1 cellular context compared by ENCODE assay signal in genomic region chr1:231841616-231842344, GRCh38.
TF ChIP-seq lines count a peak whose summit lies in the region.

No MANE protein-coding gene starts in this region.

TF ChIP-seq in HepG2, 621 proteins besides CTCF, POLR2A, EP300 and RAD21 (continued from another document and continues in another):
- TF ChIP-seq KDM3A (CRISPR knock-in tag; IDR thresholded peaks at IDR 0.05; ENCODE audit: low read depth) (no peak), MIXL1 (CRISPR knock-in tag; IDR thresholded peaks at IDR 0.05) (no peak), ZSCAN12 (CRISPR knock-in tag; IDR thresholded peaks at IDR 0.05) (no peak), BRD4 (CRISPR knock-in tag; IDR thresholded peaks at IDR 0.05) (no peak), NFYB (CRISPR knock-in tag; IDR thresholded peaks at IDR 0.05) (no peak), EZH2 (conservative IDR thresholded peaks at IDR 0.05; ENCODE audit: low read depth, low read length) (no peak), ZBTB21 (CRISPR knock-in tag; IDR thresholded peaks at IDR 0.05) (no peak), ZNF792 (CRISPR knock-in tag; IDR thresholded peaks at IDR 0.05) (no peak), ASH2L (IDR thresholded peaks at IDR 0.05; ENCODE audit: insufficient read length, low read depth, low read length) (peak; percentile 77), MAFF (IDR thresholded peaks at IDR 0.05; ENCODE audit: low read depth, low read length) (no peak), ZNF775 (CRISPR knock-in tag; IDR thresholded peaks at IDR 0.05; ENCODE audit: borderline replicate concordance) (no peak), DRAP1 (CRISPR knock-in tag; IDR thresholded peaks at IDR 0.05) (no peak), SNAPC5 (CRISPR knock-in tag; IDR thresholded peaks at IDR 0.05; ENCODE audit: borderline replicate concordance) (no peak), HMGA1 (CRISPR knock-in tag; conservative IDR thresholded peaks at IDR 0.05) (no peak), CSRNP1 (CRISPR knock-in tag; IDR thresholded peaks at IDR 0.05) (no peak), TRIM24 (CRISPR knock-in tag; IDR thresholded peaks at IDR 0.05) (no peak), ZNF563 (CRISPR knock-in tag; IDR thresholded peaks at IDR 0.05) (no peak), BCL6 (CRISPR knock-in tag; IDR thresholded peaks at IDR 0.05) (no peak), ZNF879 (CRISPR knock-in tag; IDR thresholded peaks at IDR 0.05) (no peak), ZFYVE20 (CRISPR knock-in tag; IDR thresholded peaks at IDR 0.05; ENCODE audit: borderline replicate concordance, low read depth) (no peak), TEAD3 (CRISPR knock-in tag; optimal IDR thresholded peaks at IDR 0.05; ENCODE audit: borderline replicate concordance) (peak; percentile 68), ATF3 (CRISPR knock-in tag; IDR thresholded peaks at IDR 0.05) (peak; percentile 83), GTF2F1 (IDR thresholded peaks at IDR 0.05; ENCODE audit: low read length) (no peak), ZNF652 (CRISPR knock-in tag; IDR thresholded peaks at IDR 0.05; ENCODE audit: borderline replicate concordance, low read depth) (no peak), CHCHD3 (CRISPR knock-in tag; IDR thresholded peaks at IDR 0.05) (no peak), ZNF564 (CRISPR knock-in tag; IDR thresholded peaks at IDR 0.05) (no peak), STAT5B (CRISPR knock-in tag; IDR thresholded peaks at IDR 0.05) (no peak), NR2C2 (CRISPR knock-in tag; IDR thresholded peaks at IDR 0.05; ENCODE audit: borderline replicate concordance) (no peak), RBM39 (IDR thresholded peaks at IDR 0.05; ENCODE audit: low read depth, low read length, poor library complexity, severe bottlenecking) (no peak), SUZ12 (IDR thresholded peaks at IDR 0.05; ENCODE audit: low read depth, low read length) (no peak), GRHL1 (CRISPR knock-in tag; conservative IDR thresholded peaks at IDR 0.05) (no peak), ZNF777 (CRISPR knock-in tag; IDR thresholded peaks at IDR 0.05) (no peak), EED (CRISPR knock-in tag; IDR thresholded peaks at IDR 0.05) (no peak), ZNF432 (CRISPR knock-in tag; IDR thresholded peaks at IDR 0.05; ENCODE audit: borderline replicate concordance) (no peak), CHD4 (IDR thresholded peaks at IDR 0.05; ENCODE audit: borderline replicate concordance, low read length) (no peak; the same call in 1 of the 2 replicates), SP1 (IDR thresholded peaks at IDR 0.05) (no peak), SP1 (CRISPR knock-in tag; IDR thresholded peaks at IDR 0.05) (no peak), CBX5 (CRISPR knock-in tag; IDR thresholded peaks at IDR 0.05; ENCODE audit: borderline replicate concordance) (0 out of 2 replicates have a peak, but pooled peaks have one; percentile 44), ZNF615 (CRISPR knock-in tag; IDR thresholded peaks at IDR 0.05; ENCODE audit: borderline replicate concordance) (no peak), SETDB1 (CRISPR knock-in tag; IDR thresholded peaks at IDR 0.05; ENCODE audit: borderline replicate concordance) (no peak)
- TF ChIP-seq, protein P1, sequence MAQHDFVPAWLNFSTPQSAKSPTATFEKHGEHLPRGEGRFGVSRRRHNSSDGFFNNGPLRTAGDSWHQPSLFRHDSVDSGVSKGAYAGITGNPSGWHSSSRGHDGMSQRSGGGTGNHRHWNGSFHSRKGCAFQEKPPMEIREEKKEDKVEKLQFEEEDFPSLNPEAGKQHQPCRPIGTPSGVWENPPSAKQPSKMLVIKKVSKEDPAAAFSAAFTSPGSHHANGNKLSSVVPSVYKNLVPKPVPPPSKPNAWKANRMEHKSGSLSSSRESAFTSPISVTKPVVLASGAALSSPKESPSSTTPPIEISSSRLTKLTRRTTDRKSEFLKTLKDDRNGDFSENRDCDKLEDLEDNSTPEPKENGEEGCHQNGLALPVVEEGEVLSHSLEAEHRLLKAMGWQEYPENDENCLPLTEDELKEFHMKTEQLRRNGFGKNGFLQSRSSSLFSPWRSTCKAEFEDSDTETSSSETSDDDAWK (CRISPR knock-in tag; IDR thresholded peaks at IDR 0.05) = no peak
- TF ChIP-seq, protein P2, sequence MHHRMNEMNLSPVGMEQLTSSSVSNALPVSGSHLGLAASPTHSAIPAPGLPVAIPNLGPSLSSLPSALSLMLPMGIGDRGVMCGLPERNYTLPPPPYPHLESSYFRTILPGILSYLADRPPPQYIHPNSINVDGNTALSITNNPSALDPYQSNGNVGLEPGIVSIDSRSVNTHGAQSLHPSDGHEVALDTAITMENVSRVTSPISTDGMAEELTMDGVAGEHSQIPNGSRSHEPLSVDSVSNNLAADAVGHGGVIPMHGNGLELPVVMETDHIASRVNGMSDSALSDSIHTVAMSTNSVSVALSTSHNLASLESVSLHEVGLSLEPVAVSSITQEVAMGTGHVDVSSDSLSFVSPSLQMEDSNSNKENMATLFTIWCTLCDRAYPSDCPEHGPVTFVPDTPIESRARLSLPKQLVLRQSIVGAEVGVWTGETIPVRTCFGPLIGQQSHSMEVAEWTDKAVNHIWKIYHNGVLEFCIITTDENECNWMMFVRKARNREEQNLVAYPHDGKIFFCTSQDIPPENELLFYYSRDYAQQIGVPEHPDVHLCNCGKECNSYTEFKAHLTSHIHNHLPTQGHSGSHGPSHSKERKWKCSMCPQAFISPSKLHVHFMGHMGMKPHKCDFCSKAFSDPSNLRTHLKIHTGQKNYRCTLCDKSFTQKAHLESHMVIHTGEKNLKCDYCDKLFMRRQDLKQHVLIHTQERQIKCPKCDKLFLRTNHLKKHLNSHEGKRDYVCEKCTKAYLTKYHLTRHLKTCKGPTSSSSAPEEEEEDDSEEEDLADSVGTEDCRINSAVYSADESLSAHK (CRISPR knock-in tag; IDR thresholded peaks at IDR 0.05; ENCODE audit: borderline replicate concordance) = no peak
- TF ChIP-seq, protein P3, sequence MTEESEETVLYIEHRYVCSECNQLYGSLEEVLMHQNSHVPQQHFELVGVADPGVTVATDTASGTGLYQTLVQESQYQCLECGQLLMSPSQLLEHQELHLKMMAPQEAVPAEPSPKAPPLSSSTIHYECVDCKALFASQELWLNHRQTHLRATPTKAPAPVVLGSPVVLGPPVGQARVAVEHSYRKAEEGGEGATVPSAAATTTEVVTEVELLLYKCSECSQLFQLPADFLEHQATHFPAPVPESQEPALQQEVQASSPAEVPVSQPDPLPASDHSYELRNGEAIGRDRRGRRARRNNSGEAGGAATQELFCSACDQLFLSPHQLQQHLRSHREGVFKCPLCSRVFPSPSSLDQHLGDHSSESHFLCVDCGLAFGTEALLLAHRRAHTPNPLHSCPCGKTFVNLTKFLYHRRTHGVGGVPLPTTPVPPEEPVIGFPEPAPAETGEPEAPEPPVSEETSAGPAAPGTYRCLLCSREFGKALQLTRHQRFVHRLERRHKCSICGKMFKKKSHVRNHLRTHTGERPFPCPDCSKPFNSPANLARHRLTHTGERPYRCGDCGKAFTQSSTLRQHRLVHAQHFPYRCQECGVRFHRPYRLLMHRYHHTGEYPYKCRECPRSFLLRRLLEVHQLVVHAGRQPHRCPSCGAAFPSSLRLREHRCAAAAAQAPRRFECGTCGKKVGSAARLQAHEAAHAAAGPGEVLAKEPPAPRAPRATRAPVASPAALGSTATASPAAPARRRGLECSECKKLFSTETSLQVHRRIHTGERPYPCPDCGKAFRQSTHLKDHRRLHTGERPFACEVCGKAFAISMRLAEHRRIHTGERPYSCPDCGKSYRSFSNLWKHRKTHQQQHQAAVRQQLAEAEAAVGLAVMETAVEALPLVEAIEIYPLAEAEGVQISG (CRISPR knock-in tag; IDR thresholded peaks at IDR 0.05) = no peak
- TF ChIP-seq, protein P4, sequence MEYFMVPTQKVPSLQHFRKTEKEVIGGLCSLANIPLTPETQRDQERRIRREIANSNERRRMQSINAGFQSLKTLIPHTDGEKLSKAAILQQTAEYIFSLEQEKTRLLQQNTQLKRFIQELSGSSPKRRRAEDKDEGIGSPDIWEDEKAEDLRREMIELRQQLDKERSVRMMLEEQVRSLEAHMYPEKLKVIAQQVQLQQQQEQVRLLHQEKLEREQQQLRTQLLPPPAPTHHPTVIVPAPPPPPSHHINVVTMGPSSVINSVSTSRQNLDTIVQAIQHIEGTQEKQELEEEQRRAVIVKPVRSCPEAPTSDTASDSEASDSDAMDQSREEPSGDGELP (IDR thresholded peaks at IDR 0.05; ENCODE audit: borderline replicate concordance, low read depth) = no peak; the same call in 1 of the 2 replicates
- TF ChIP-seq, protein P5, sequence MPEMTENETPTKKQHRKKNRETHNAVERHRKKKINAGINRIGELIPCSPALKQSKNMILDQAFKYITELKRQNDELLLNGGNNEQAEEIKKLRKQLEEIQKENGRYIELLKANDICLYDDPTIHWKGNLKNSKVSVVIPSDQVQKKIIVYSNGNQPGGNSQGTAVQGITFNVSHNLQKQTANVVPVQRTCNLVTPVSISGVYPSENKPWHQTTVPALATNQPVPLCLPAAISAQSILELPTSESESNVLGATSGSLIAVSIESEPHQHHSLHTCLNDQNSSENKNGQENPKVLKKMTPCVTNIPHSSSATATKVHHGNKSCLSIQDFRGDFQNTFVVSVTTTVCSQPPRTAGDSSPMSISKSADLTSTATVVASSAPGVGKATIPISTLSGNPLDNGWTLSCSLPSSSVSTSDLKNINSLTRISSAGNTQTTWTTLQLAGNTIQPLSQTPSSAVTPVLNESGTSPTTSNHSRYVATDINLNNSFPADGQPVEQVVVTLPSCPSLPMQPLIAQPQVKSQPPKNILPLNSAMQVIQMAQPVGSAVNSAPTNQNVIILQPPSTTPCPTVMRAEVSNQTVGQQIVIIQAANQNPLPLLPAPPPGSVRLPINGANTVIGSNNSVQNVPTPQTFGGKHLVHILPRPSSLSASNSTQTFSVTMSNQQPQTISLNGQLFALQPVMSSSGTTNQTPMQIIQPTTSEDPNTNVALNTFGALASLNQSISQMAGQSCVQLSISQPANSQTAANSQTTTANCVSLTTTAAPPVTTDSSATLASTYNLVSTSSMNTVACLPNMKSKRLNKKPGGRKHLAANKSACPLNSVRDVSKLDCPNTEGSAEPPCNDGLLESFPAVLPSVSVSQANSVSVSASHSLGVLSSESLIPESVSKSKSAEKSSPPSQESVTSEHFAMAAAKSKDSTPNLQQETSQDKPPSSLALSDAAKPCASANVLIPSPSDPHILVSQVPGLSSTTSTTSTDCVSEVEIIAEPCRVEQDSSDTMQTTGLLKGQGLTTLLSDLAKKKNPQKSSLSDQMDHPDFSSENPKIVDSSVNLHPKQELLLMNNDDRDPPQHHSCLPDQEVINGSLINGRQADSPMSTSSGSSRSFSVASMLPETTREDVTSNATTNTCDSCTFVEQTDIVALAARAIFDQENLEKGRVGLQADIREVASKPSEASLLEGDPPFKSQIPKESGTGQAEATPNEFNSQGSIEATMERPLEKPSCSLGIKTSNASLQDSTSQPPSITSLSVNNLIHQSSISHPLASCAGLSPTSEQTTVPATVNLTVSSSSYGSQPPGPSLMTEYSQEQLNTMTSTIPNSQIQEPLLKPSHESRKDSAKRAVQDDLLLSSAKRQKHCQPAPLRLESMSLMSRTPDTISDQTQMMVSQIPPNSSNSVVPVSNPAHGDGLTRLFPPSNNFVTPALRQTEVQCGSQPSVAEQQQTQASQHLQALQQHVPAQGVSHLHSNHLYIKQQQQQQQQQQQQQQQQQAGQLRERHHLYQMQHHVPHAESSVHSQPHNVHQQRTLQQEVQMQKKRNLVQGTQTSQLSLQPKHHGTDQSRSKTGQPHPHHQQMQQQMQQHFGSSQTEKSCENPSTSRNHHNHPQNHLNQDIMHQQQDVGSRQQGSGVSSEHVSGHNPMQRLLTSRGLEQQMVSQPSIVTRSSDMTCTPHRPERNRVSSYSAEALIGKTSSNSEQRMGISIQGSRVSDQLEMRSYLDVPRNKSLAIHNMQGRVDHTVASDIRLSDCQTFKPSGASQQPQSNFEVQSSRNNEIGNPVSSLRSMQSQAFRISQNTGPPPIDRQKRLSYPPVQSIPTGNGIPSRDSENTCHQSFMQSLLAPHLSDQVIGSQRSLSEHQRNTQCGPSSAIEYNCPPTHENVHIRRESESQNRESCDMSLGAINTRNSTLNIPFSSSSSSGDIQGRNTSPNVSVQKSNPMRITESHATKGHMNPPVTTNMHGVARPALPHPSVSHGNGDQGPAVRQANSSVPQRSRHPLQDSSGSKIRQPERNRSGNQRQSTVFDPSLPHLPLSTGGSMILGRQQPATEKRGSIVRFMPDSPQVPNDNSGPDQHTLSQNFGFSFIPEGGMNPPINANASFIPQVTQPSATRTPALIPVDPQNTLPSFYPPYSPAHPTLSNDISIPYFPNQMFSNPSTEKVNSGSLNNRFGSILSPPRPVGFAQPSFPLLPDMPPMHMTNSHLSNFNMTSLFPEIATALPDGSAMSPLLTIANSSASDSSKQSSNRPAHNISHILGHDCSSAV (CRISPR knock-in tag; IDR thresholded peaks at IDR 0.05; ENCODE audit: borderline replicate concordance) = no peak
